ENCODE assay signal across 22 cellular contexts in the genomic region with DNA sequence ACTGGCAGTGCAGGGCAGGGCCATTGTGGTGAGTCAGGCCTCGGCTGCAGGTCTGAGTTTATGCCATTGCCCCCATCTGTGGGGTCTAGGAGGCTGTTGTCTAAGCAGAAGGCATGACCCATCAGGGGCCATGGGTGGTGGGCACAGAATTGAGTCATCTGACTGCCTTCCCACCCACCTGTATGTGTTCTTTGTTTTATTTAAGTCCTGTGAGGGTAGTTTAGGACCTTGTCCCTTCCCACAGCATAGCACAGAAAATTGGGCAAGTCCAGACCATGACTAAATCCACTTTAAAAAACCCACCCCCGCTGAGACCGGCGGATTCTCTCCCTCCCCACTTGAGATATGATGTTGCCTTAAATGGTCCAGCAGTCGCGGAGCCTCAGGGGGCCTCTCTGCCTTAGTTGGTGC. TPM values are rescaled to one million over a fixed set of nuclear protein-coding genes. Genes with fewer than 3 reads are reported as not detected.
DNase-seq lines count a peak whose midpoint lies in the region; ATAC-seq and TF ChIP-seq lines count a peak whose summit lies in the region.
"Had no signal": no experiment of that assay in that cellular context is flagged by ENCODE, and none has a peak within 500 bp of the region (broad histone marks: within the 10 kb centered on the region; RNA-seq: fewer than 3 reads in every experiment).

No MANE protein-coding gene starts in this region.

- peaks cover 52% of the 10 kb centered on the region for H3K27me3 Mint-ChIP-seq in stimulated activated naive CD8-positive, alpha-beta T cell treated with anti-CD3 and anti-CD28 coated beads, Interleukin-15, Interleukin-2, amounts not matched to agents 100 ng/mL and 50 ng/mL, for 24 hours
- H3K27me3 Mint-ChIP-seq in natural killer cell (ENCODE audit: low read depth in 2 of 2), result peaks cover 51 to 62% of the 10 kb centered on the region in 2 donors

- no peak for ATAC-seq in stimulated activated naive CD8-positive, alpha-beta T cell treated with anti-CD3 and anti-CD28 coated beads, Interleukin-15, Interleukin-2, amounts not matched to agents 100 U/mL and 50 U/mL, for 24 hours
- no peak for ATAC-seq in natural killer cell
- ATAC-seq in HG03354 (IDR thresholded peaks at IDR 0.05; ENCODE audit: poor library complexity, severe bottlenecking, unreplicated experiment), result no peak
- ATAC-seq in HG03521 (IDR thresholded peaks at IDR 0.05; ENCODE audit: unreplicated experiment), result no peak
- ATAC-seq in HG03025 (IDR thresholded peaks at IDR 0.05; ENCODE audit: low FRiP score, unreplicated experiment), result no peak
- ATAC-seq: CD8-positive, alpha-beta T cell; stimulated activated naive B cell treated with anti-CD40 and anti-IgM and Interleukin-4, amounts not matched to agents 10 μg/mL and 1 μg/mL and 100 μg/mL, for 72 hours; WTC11 had no signal

- intact Hi-C loops in natural killer cell (cut with micrococcal nuclease), result no loop called here

- H3K27ac Mint-ChIP-seq in stimulated activated naive CD8-positive, alpha-beta T cell treated with anti-CD3 and anti-CD28 coated beads, Interleukin-15, Interleukin-2, amounts not matched to agents 100 ng/mL and 50 ng/mL, for 24 hours, result no peak overlapping the region
- no peak overlapping the region for H3K27ac Mint-ChIP-seq in natural killer cell
- H3K27ac Mint-ChIP-seq: CD8-positive, alpha-beta T cell; mesothelial cell of epicardium; stimulated activated naive B cell treated with anti-CD40 and anti-IgM and Interleukin-4, amounts not matched to agents 10 μg/mL and 1 μg/mL and 100 μg/mL, for 72 hours; WTC11 had no signal

- DNase-seq in stimulated activated naive CD8-positive, alpha-beta T cell treated with anti-CD3 and anti-CD28 coated beads, Interleukin-15, Interleukin-2, amounts not matched to agents 100 U/mL and 50 U/mL, for 24 hours, result no peak
- DNase-seq in choroid plexus epithelial cell (ENCODE audit: low read depth), result peak; percentile 26
- no peak for DNase-seq in natural killer cell
- DNase-seq in stimulated activated CD4-positive, alpha-beta T cell treated with anti-CD3 and anti-CD28 coated beads, Interleukin-4, amount 100 ng/mL, for 1 hour, result no peak
- DNase-seq: activated gamma-delta T cell; central memory CD4-positive, alpha-beta T cell; effector memory CD4-positive, alpha-beta T cell; HCEC 1CT; KG1; NCI-H1048; NCI-H748 treated with DMSO at 0.1 percent for 48 hours; SIG-M5; stimulated activated naive B cell treated with anti-CD40 and anti-IgM and Interleukin-4, amounts not matched to agents 10 μg/mL and 1 μg/mL and 100 μg/mL, for 72 hours; upper lobe of left lung had no signal

- H3K9me3 Mint-ChIP-seq in stimulated activated naive CD8-positive, alpha-beta T cell treated with anti-CD3 and anti-CD28 coated beads, Interleukin-15, Interleukin-2, amounts not matched to agents 100 ng/mL and 50 ng/mL, for 24 hours, result no peaks in the 10 kb centered on the region
- H3K9me3 Mint-ChIP-seq in natural killer cell, result no peaks in the 10 kb centered on the region
- H3K9me3 Mint-ChIP-seq: CD8-positive, alpha-beta T cell; stimulated activated naive B cell treated with anti-CD40 and anti-IgM and Interleukin-4, amounts not matched to agents 10 μg/mL and 1 μg/mL and 100 μg/mL, for 72 hours; T-helper 1 cell treated with Interleukin-12 subunit alpha and Interleukin-12 subunit beta and Interleukin-4 antibody, amounts not matched to agents 30 μg/mL and 1 μg/mL, for 36 hours had no signal

- peak overlapping the region; percentile 53 for H3K4me3 Mint-ChIP-seq in stimulated activated naive CD8-positive, alpha-beta T cell treated with anti-CD3 and anti-CD28 coated beads, Interleukin-15, Interleukin-2, amounts not matched to agents 100 ng/mL and 50 ng/mL, for 24 hours
- H3K4me3 Mint-ChIP-seq in natural killer cell, result peak overlapping the region; percentile 52
- H3K4me3 Mint-ChIP-seq: mesothelial cell of epicardium; stimulated activated naive B cell treated with anti-CD40 and anti-IgM and Interleukin-4, amounts not matched to agents 10 μg/mL and 1 μg/mL and 100 μg/mL, for 72 hours; WTC11 had no signal

- TF ChIP-seq CTCF in choroid plexus epithelial cell (conservative IDR thresholded peaks at IDR 0.05; ENCODE audit: low read depth, low read length) (no peak), natural killer cell (IDR thresholded peaks at IDR 0.05) (no peak)

- peaks cover 17% of the 10 kb centered on the region for H3K4me1 Mint-ChIP-seq in stimulated activated naive CD8-positive, alpha-beta T cell treated with anti-CD3 and anti-CD28 coated beads, Interleukin-15, Interleukin-2, amounts not matched to agents 100 ng/mL and 50 ng/mL, for 24 hours (ENCODE audit: low read depth)
- peaks cover 15 to 18% of the 10 kb centered on the region in 2 donors for H3K4me1 Mint-ChIP-seq in natural killer cell

- no peaks in the 10 kb centered on the region for H3K36me3 Mint-ChIP-seq in stimulated activated naive CD8-positive, alpha-beta T cell treated with anti-CD3 and anti-CD28 coated beads, Interleukin-15, Interleukin-2, amounts not matched to agents 100 ng/mL and 50 ng/mL, for 24 hours (ENCODE audit: low read depth)
- no peaks in the 10 kb centered on the region for H3K36me3 Mint-ChIP-seq in natural killer cell
- H3K36me3 Mint-ChIP-seq: CD8-positive, alpha-beta T cell; mesothelial cell of epicardium; stimulated activated naive B cell treated with anti-CD40 and anti-IgM and Interleukin-4, amounts not matched to agents 10 μg/mL and 1 μg/mL and 100 μg/mL, for 72 hours; WTC11 had no signal

- H3K4me3 ChIP-seq in choroid plexus epithelial cell (ENCODE audit: low read depth, low read length), result no peak overlapping the region
- H3K4me3 ChIP-seq: upper lobe of left lung had no signal

RNA-seq across cellular contexts. Expression of a gene that starts 40.3 kb away (rescaled TPM):
- total RNA-seq in natural killer cell, result 10 to 100 TPM; 33.9 to 42.2 (median 36.4) TPM

RNA-seq across cellular contexts. Expression of a gene that starts 40.4 kb away (rescaled TPM):
- 1 to 10 TPM; 4.0 to 6.8 (median 5.3) TPM for total RNA-seq in natural killer cell
